20 cellular contexts compared by ENCODE assay signal in genomic region chr11:96180341-96180740, GRCh38.
DNase-seq lines count a peak whose midpoint lies in the region; ATAC-seq and TF ChIP-seq lines count a peak whose summit lies in the region.
"Had no signal": no experiment of that assay in that cellular context is flagged by ENCODE, and none has a peak within 500 bp of the region (broad histone marks: within the 10 kb centered on the region; RNA-seq: fewer than 3 reads in every experiment).

No MANE protein-coding gene starts in this region.

- no peak for TF ChIP-seq EP300 in stomach (IDR thresholded peaks at IDR 0.05)

- no peak for TF ChIP-seq CTCF in CD8-positive, alpha-beta T cell (IDR thresholded peaks at IDR 0.05)
- TF ChIP-seq CTCF in stomach (IDR thresholded peaks at IDR 0.05) (no peak), GM13977 (IDR thresholded peaks at IDR 0.05; ENCODE audit: extremely low read depth, insufficient read depth, missing control alignments) (no peak)

- peaks cover 78% of the 10 kb centered on the region for H3K4me1 Mint-ChIP-seq in CD8-positive, alpha-beta T cell (ENCODE audit: low read depth)

- peaks cover 5% of the 10 kb centered on the region for H3K36me3 ChIP-seq in CD8-positive, alpha-beta T cell (ENCODE audit: insufficient read depth, low read length)
- H3K36me3 ChIP-seq in iPS-15b (ENCODE audit: control insufficient read depth, insufficient read depth, low read length), result no peaks in the 10 kb centered on the region
- no peaks in the 10 kb centered on the region for H3K36me3 ChIP-seq in stomach
- H3K36me3 ChIP-seq: SJCRH30, upper lobe of left lung had no signal

- H3K4me1 ChIP-seq in CD8-positive, alpha-beta T cell (ENCODE audit: insufficient read depth, low read length), result peaks cover 34% of the 10 kb centered on the region
- H3K4me1 ChIP-seq in iPS-15b (ENCODE audit: control insufficient read depth, insufficient read depth, low read length) (peaks cover 28% of the 10 kb centered on the region), stomach (no peaks in the 10 kb centered on the region)
- H3K4me1 ChIP-seq: SJCRH30, upper lobe of left lung had no signal

- no peak for TF ChIP-seq POLR2A in stomach (IDR thresholded peaks at IDR 0.05)

- H3K4me3 ChIP-seq in CD8-positive, alpha-beta T cell (ENCODE audit: low read depth, low read length), result no peak overlapping the region
- H3K4me3 ChIP-seq in iPS-15b (ENCODE audit: low read depth, low read length) (no peak overlapping the region), stomach (no peak overlapping the region)
- H3K4me3 ChIP-seq: SJCRH30, upper lobe of left lung had no signal

- H3K9me3 ChIP-seq in CD8-positive, alpha-beta T cell (ENCODE audit: low read length), result no peaks in the 10 kb centered on the region
- H3K9me3 ChIP-seq in iPS-15b (ENCODE audit: control insufficient read depth, insufficient read depth, low read length) (no peaks in the 10 kb centered on the region), stomach (no peaks in the 10 kb centered on the region)
- H3K9me3 ChIP-seq: SJCRH30, upper lobe of left lung had no signal

- DNase-seq in CD8-positive, alpha-beta T cell, result no peak
- DNase-seq in iPS-NIHi7 (ENCODE audit: extremely low spot score) (no peak), stomach (no peak), GM13977 (ENCODE audit: low spot score) (no peak)
- DNase-seq: activated CD4-positive, alpha-beta T cell treated with anti-CD3 and anti-CD28 coated beads, Interleukin-2, amount 10 ng/mL, durations not matched to agents 7 days and 5 days; AML-193; erythroblast; islet precursor cell; NCI-H1048; occipital lobe; SJCRH30; stimulated activated CD4-positive, alpha-beta T cell treated with anti-CD3 and anti-CD28 coated beads, Interleukin-4, amount 100 ng/mL, for 1 hour; T1000; upper lobe of left lung had no signal

- peaks cover 38% of the 10 kb centered on the region for H3K36me3 Mint-ChIP-seq in CD8-positive, alpha-beta T cell

- POLR2A ChIA-PET in CD8-positive, alpha-beta T cell (lab: Charles Lee), result no interaction called here

- intact Hi-C loops in CD8-positive, alpha-beta T cell (cut with DNase I, micrococcal nuclease), result no loop called here
- intact Hi-C loops in stomach (cut with DNase I; ENCODE audit: low total_unique reads), result no loop called here

- H3K27me3 ChIP-seq in CD8-positive, alpha-beta T cell (ENCODE audit: insufficient read depth, low read length), result no peaks in the 10 kb centered on the region
- no peaks in the 10 kb centered on the region for H3K27me3 ChIP-seq in iPS-15b (ENCODE audit: control insufficient read depth, insufficient read depth, low read length)
- H3K27me3 ChIP-seq in stomach, result no peaks in the 10 kb centered on the region
- H3K27me3 ChIP-seq: SJCRH30, upper lobe of left lung had no signal

- CTCF ChIA-PET in CD8-positive, alpha-beta T cell (lab: Charles Lee), result interaction anchor here (4.9 kb wide), 1 partner anchor 163 kb away, joined by 22 read pairs; the partner anchor contains the start of gene MAML2

- no peaks in the 10 kb centered on the region for H3K27me3 Mint-ChIP-seq in CD8-positive, alpha-beta T cell (ENCODE audit: low read depth)
- H3K27me3 Mint-ChIP-seq: activated CD4-positive, alpha-beta T cell treated with anti-CD3 and anti-CD28 coated beads, Interleukin-2, amount 10 ng/mL, durations not matched to agents 7 days and 5 days had no signal

- no peaks in the 10 kb centered on the region for H3K9me3 Mint-ChIP-seq in CD8-positive, alpha-beta T cell
- H3K9me3 Mint-ChIP-seq: activated CD4-positive, alpha-beta T cell treated with anti-CD3 and anti-CD28 coated beads, Interleukin-2, amount 10 ng/mL, durations not matched to agents 7 days and 5 days; activated T-helper 1 cell treated with anti-CD3 and anti-CD28 coated beads, Interleukin-12 subunit alpha, Interleukin-12 subunit beta, Interleukin-2, Interleukin-4 antibody, amounts not matched to agents 30 ng/mL and 10 ng/mL and 1 ng/mL, durations not matched to agents 14 hours and 24 hours and 36 hours; dendritic cell treated with granulocyte-macrophage colony-stimulating factor and Interleukin-4, amounts not matched to agents 40 ng/mL and 50 ng/mL, for 4 days had no signal

- peak overlapping the region; percentile 38 for H3K9ac ChIP-seq in iPS-15b (ENCODE audit: low read depth, low read length)

- H3K4me3 Mint-ChIP-seq in CD8-positive, alpha-beta T cell, result no peak overlapping the region
- H3K4me3 Mint-ChIP-seq: activated CD4-positive, alpha-beta T cell treated with anti-CD3 and anti-CD28 coated beads, Interleukin-2, amount 10 ng/mL, durations not matched to agents 7 days and 5 days; activated T-helper 1 cell treated with anti-CD3 and anti-CD28 coated beads, Interleukin-12 subunit alpha, Interleukin-12 subunit beta, Interleukin-2, Interleukin-4 antibody, amounts not matched to agents 30 ng/mL and 10 ng/mL and 1 ng/mL, durations not matched to agents 14 hours and 24 hours and 36 hours; dendritic cell treated with granulocyte-macrophage colony-stimulating factor and Interleukin-4, amounts not matched to agents 40 ng/mL and 50 ng/mL, for 4 days had no signal

- H3K27ac ChIP-seq in CD8-positive, alpha-beta T cell (ENCODE audit: low read depth, low read length), result no peak overlapping the region
- no peak overlapping the region for H3K27ac ChIP-seq in stomach
- H3K27ac ChIP-seq: SJCRH30, upper lobe of left lung had no signal

- in situ Hi-C loops in GM13977 (cut with MboI; ENCODE audit: low pct_unique_long_range_greater_than_20kb, low sequenced_read_pairs, unreplicated experiment), result loop anchor here (25.0 kb wide), 1 partner anchor 93 kb away; no protein-coding TSS in a partner anchor

- H3K27ac Mint-ChIP-seq in CD8-positive, alpha-beta T cell, result peak overlapping the region; percentile 41
- H3K27ac Mint-ChIP-seq: activated T-helper 1 cell treated with anti-CD3 and anti-CD28 coated beads, Interleukin-12 subunit alpha, Interleukin-12 subunit beta, Interleukin-2, Interleukin-4 antibody, amounts not matched to agents 30 ng/mL and 10 ng/mL and 1 ng/mL, durations not matched to agents 14 hours and 24 hours and 36 hours; dendritic cell treated with granulocyte-macrophage colony-stimulating factor and Interleukin-4, amounts not matched to agents 40 ng/mL and 50 ng/mL, for 4 days had no signal

- no peak for ATAC-seq in CD8-positive, alpha-beta T cell
- ATAC-seq in GM18868 (IDR thresholded peaks at IDR 0.05; ENCODE audit: unreplicated experiment) (peak; percentile 47), HG02981 (IDR thresholded peaks at IDR 0.05; ENCODE audit: unreplicated experiment) (peak; percentile 49), HG03095 (IDR thresholded peaks at IDR 0.05; ENCODE audit: unreplicated experiment) (no peak)

Comparison
In these comparisons a context has a peak if more than half of its experiments do, and no peak if none do; other contexts are left out.
1. ATAC-seq: peak in GM18868 (single experiment) and HG02981 (single experiment); none in CD8-positive, alpha-beta T cell (single experiment) and HG03095 (single experiment).